In the genomic region with DNA sequence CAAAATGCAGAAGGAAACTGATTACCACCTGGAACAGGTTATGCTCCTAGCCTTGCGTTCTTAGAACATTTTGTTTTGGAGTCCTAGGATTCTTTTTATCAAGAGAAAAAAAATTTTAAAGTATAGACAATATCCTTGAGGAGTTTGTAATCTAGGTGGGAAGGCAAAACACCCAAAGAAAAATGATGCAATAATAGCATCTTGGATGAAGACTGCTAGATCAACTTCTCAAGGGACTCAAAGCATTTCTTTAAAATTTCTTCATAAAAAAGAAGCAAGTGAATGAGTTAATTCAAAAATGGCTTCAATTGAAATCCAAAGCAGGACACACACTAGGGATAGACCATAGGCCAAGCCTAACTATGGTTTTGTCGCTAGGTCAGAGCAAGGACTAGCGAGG, we compare ENCODE assay signal across 6 cellular contexts.
"Had no signal": no experiment of that assay in that cellular context is flagged by ENCODE, and none has a peak within 500 bp of the region (broad histone marks: within the 10 kb centered on the region; RNA-seq: fewer than 3 reads in every experiment).

No MANE protein-coding gene starts in this region.

- H3K4me2 ChIP-seq: KMS-11 had no signal

- H3K36me3 Mint-ChIP-seq: IgD-negative memory B cell had no signal

- H3K4me1 Mint-ChIP-seq: IgD-negative memory B cell had no signal

- H3K27ac Mint-ChIP-seq: IgD-negative memory B cell had no signal

- H3K9ac ChIP-seq: KMS-11 had no signal

- H3K4me3 Mint-ChIP-seq: IgD-negative memory B cell had no signal

- FAIRE-seq: HTR-8/SVneo had no signal

- H3K27me3 Mint-ChIP-seq: IgD-negative memory B cell had no signal

- H3K27ac ChIP-seq: HL-60, KMS-11 had no signal

- DNase-seq: KBM-7, KG1 had no signal
